ENCODE assay signal across 10 cellular contexts in the genomic region with DNA sequence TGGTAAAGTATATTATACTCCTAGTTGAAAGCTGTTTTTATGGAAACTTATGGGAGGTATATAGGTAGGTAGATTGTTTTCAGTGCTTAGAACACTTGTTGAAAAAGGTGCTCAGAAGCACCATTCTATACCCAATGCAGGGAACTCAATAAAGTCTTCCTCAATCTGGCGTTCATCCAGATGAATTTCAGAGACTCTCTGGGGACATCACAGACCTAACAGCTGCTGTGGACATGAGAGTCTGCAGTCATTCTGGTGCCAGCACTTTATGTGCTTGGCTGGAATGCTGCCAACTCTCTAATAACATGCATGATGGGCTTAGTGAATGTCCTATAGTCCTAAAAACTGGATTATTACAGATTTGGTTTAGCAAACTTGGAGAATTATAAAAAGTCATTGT.
DNase-seq lines count a peak whose midpoint lies in the region; ATAC-seq and TF ChIP-seq lines count a peak whose summit lies in the region.
"Had no signal": no experiment of that assay in that cellular context is flagged by ENCODE, and none has a peak within 500 bp of the region (broad histone marks: within the 10 kb centered on the region; RNA-seq: fewer than 3 reads in every experiment).

No MANE protein-coding gene starts in this region.

- no TSS peak for BruUV-seq in PC-9 (replicated peaks; lab: Mats Ljungman, UMichigan)

- DNase-seq in LoVo (ENCODE audit: low spot score) = peak; percentile 37
- DNase-seq in NCI-H345 treated with DMSO at 0.1 percent for 48 hours (lab: John Stamatoyannopoulos, UW; ENCODE audit: unreplicated experiment) = peak; percentile 99
- no peak for DNase-seq in colonic mucosa
- peak; percentile 58 for DNase-seq in retinal pigment epithelial cell (ENCODE audit: low read depth)
- DNase-seq in PC-9 = no peak
- DNase-seq in lower lobe of right lung = no peak
- DNase-seq in stimulated activated CD4-positive, alpha-beta T cell treated with anti-CD3 and anti-CD28 coated beads, Interleukin-1b, Interleukin-23, amount 100 ng/mL, for 48 hours = no peak
- DNase-seq: MV-4-11 had no signal

- H3K9me3 ChIP-seq in colonic mucosa (no peaks in the 10 kb centered on the region), PC-9 (ENCODE audit: insufficient read depth, low read depth) (0 out of 2 replicates have a peak, but pooled peaks cover 3% of the 10 kb centered on the region), lower lobe of right lung (no peaks in the 10 kb centered on the region)

- no peaks in the 10 kb centered on the region for H3K36me3 ChIP-seq in colonic mucosa
- peaks cover 49% of the 10 kb centered on the region for H3K36me3 ChIP-seq in PC-9 (ENCODE audit: low read depth)
- peaks cover 8% of the 10 kb centered on the region for H3K36me3 ChIP-seq in lower lobe of right lung

- no peak for TF ChIP-seq CTCF in colonic mucosa (IDR thresholded peaks at IDR 0.05)
- no peak for TF ChIP-seq CTCF in retinal pigment epithelial cell (conservative IDR thresholded peaks at IDR 0.05; ENCODE audit: low read depth, low read length)
- no peak for TF ChIP-seq CTCF in PC-9 (conservative IDR thresholded peaks at IDR 0.05)
- no peak for TF ChIP-seq CTCF in lower lobe of right lung (IDR thresholded peaks at IDR 0.05)

- no peak overlapping the region for H3K9ac ChIP-seq in colonic mucosa (ENCODE audit: low read depth in 2 of 2, low read length in 2 of 2)

- H3K27me3 ChIP-seq in colonic mucosa = no peaks in the 10 kb centered on the region
- no peaks in the 10 kb centered on the region for H3K27me3 ChIP-seq in PC-9 (ENCODE audit: insufficient read depth, low read depth)
- no peaks in the 10 kb centered on the region for H3K27me3 ChIP-seq in lower lobe of right lung (ENCODE audit: low read depth)

- H2AFZ ChIP-seq in PC-9 = no peak overlapping the region

- POLR2A ChIA-PET in PC-9 (lab: Charles Lee; ENCODE audit: unreplicated experiment) = no interaction called here

- H3K79me2 ChIP-seq in PC-9 (ENCODE audit: low read depth) = no peaks in the 10 kb centered on the region

- H3K27ac ChIP-seq in colonic mucosa = peak overlapping the region; percentile 20
- no peak overlapping the region for H3K27ac ChIP-seq in PC-9
- no peak overlapping the region for H3K27ac ChIP-seq in lower lobe of right lung

- H3F3A ChIP-seq in PC-9 (ENCODE audit: insufficient read depth, low read depth) = peaks cover 7% of the 10 kb centered on the region; the same call in 1 of the 2 replicates

- H3K9me2 ChIP-seq in PC-9 (ENCODE audit: insufficient read depth) = no peaks in the 10 kb centered on the region

- intact Hi-C loops in colonic mucosa (cut with DNase I) (no loop called here), PC-9 (cut with micrococcal nuclease; ENCODE audit: unreplicated experiment) (no loop called here), lower lobe of right lung (cut with DNase I) (no loop called here)

- CTCF ChIA-PET in PC-9 (lab: Charles Lee) = no interaction called here

- no peak overlapping the region for H3K4me3 ChIP-seq in colonic mucosa
- H3K4me3 ChIP-seq in retinal pigment epithelial cell (ENCODE audit: low read length) = no peak overlapping the region
- H3K4me3 ChIP-seq in PC-9 = no peak overlapping the region
- no peak overlapping the region for H3K4me3 ChIP-seq in lower lobe of right lung

- H3K4me2 ChIP-seq in PC-9 = no peak overlapping the region

- H3K4me1 ChIP-seq in colonic mucosa (no peaks in the 10 kb centered on the region), PC-9 (replicated peaks; ENCODE audit: insufficient read depth) (no peaks in the 10 kb centered on the region), lower lobe of right lung (no peaks in the 10 kb centered on the region)

- ATAC-seq in lower lobe of right lung (no peak), HG02981 (IDR thresholded peaks at IDR 0.05; ENCODE audit: unreplicated experiment) (no peak)
- ATAC-seq: WTC11 had no signal

- no peaks in the 10 kb centered on the region for H4K20me1 ChIP-seq in PC-9 (ENCODE audit: insufficient read depth)

Comparison
In these comparisons a context has a peak if more than half of its experiments do, and no peak if none do; other contexts are left out.
1. DNase-seq: peak in LoVo (single experiment), NCI-H345 treated with DMSO at 0.1 percent for 48 hours (single experiment) and retinal pigment epithelial cell (single experiment); none in colonic mucosa (single experiment), PC-9 (0 of 2), lower lobe of right lung (single experiment) and stimulated activated CD4-positive, alpha-beta T cell treated with anti-CD3 and anti-CD28 coated beads, Interleukin-1b, Interleukin-23, amount 100 ng/mL, for 48 hours (single experiment).